20 cellular contexts compared by ENCODE assay signal in genomic region chr1:39940253-39940652, GRCh38. TPM values are rescaled to one million over a fixed set of nuclear protein-coding genes. Genes with fewer than 3 reads are reported as not detected.
DNase-seq lines count a peak whose midpoint lies in the region; ATAC-seq, FAIRE-seq and TF ChIP-seq lines count a peak whose summit lies in the region.
"Had no signal": no experiment of that assay in that cellular context is flagged by ENCODE, and none has a peak within 500 bp of the region (broad histone marks: within the 10 kb centered on the region; RNA-seq: fewer than 3 reads in every experiment).

No MANE protein-coding gene starts in this region.

- H3K36me3 ChIP-seq in adrenal gland (replicated peaks in 1 of 2): no peaks in the 10 kb centered on the region
- H3K36me3 ChIP-seq: ascending aorta, pancreas, thyroid gland had no signal

- intact Hi-C loops in adrenal gland (cut with DNase I): no loop called here

- H3K4me1 ChIP-seq in adrenal gland (replicated peaks in 1 of 2): no peaks in the 10 kb centered on the region
- H3K4me1 ChIP-seq: ascending aorta, pancreas, thyroid gland had no signal

- no peak overlapping the region for H3K4me3 ChIP-seq in adrenal gland
- H3K4me3 ChIP-seq: ascending aorta, pancreas, thyroid gland had no signal

- no peak for TF ChIP-seq CTCF in adrenal gland (IDR thresholded peaks at IDR 0.05)

- no peak for ATAC-seq in GM19023 (IDR thresholded peaks at IDR 0.05; ENCODE audit: unreplicated experiment)
- ATAC-seq: activated T-cell treated with anti-CD3 and anti-CD28 coated beads, Interleukin-2, amount 50 U/mL, for 4 hours; effector memory CD8-positive, alpha-beta T cell; WTC11 had no signal

- no peaks in the 10 kb centered on the region for H3K9me3 ChIP-seq in adrenal gland (replicated peaks in 1 of 3)
- H3K9me3 ChIP-seq: ascending aorta, pancreas, thyroid gland had no signal

- WGBS in adrenal gland, 4 donors: 58 to 71% (median 62%) methylated on average over 3 to 5 of the region's 5 CpGs

- DNase-seq in NOMO-1 (lab: John Stamatoyannopoulos, UW; ENCODE audit: unreplicated experiment in 2 of 2) (peak; percentile 86 to 89), adrenal gland (peak in 5 of 7 donors; percentile 21 to 66 (median 35)), medulla oblongata (ENCODE audit: extremely low spot score) (peak; percentile 67), NCI-H2171 (lab: John Stamatoyannopoulos, UW) (no peak), GM12892 (ENCODE audit: insufficient read length) (no peak)
- DNase-seq in stimulated activated CD4-positive, alpha-beta T cell treated with anti-CD3 and anti-CD28 coated beads, Interleukin-1b, Interleukin-23, amount 100 ng/mL, for 48 hours: no peak
- DNase-seq: activated CD4-positive, alpha-beta memory T cell treated with anti-CD3 and anti-CD28 coated beads for 36 hours; activated naive CD4-positive, alpha-beta T cell treated with anti-CD3 and anti-CD28 coated beads, Interleukin-2, amount 50 U/mL, for 16 hours; activated T-cell treated with anti-CD3 and anti-CD28 coated beads, Interleukin-2, amount 50 U/mL, for 4 hours; cerebellar nuclear complex; effector memory CD8-positive, alpha-beta T cell; H7; NCI-H446 treated with DMSO at 0.1 percent for 48 hours; pancreas; stimulated activated naive CD4-positive, alpha-beta T cell had no signal

- no peak overlapping the region for H3K27ac ChIP-seq in adrenal gland
- H3K27ac ChIP-seq: ascending aorta, pancreas, thyroid gland had no signal

- FAIRE-seq in GM12892 (lab: Jason Lieb, UNC): no peak
- FAIRE-seq: D721Med, pancreas had no signal

- no peak for TF ChIP-seq POLR2A in adrenal gland (IDR thresholded peaks at IDR 0.05)
- no peak for TF ChIP-seq POLR2A in GM12892 (IDR thresholded peaks at IDR 0.05; ENCODE audit: low read depth, low read length)

- no peaks in the 10 kb centered on the region for H3K27me3 ChIP-seq in adrenal gland
- H3K27me3 ChIP-seq: ascending aorta, pancreas, thyroid gland had no signal

RNA-seq across cellular contexts. Expression of gene MFSD2A, which starts 14.7 kb away (rescaled TPM):
- total RNA-seq in adrenal gland: 1 to 10 TPM in 5 of 8 donors, under 1 TPM in 3; 0.17 to 3.2 (median 1.3) TPM
- polyA plus RNA-seq in adrenal gland: 1 to 10 TPM; 1.1 to 2.4 (median 1.7) TPM
- 10.5 TPM for polyA plus RNA-seq in GM12892 (2012; ENCODE audit: missing spikeins)

RNA-seq across cellular contexts. Expression of gene MYCL, which starts 38.5 kb away (rescaled TPM):
- total RNA-seq in adrenal gland: under 1 TPM in 7 of 8 donors, not detected in 1; 0.24 to 0.69 (median 0.36) TPM
- under 1 TPM; 0.07 to 0.40 (median 0.24) TPM for polyA plus RNA-seq in adrenal gland
- polyA plus RNA-seq in GM12892 (2012; ENCODE audit: missing spikeins): 2.0 TPM

RNA-seq across cellular contexts. Expression of gene TRIT1, which starts 56.9 kb away (rescaled TPM):
- total RNA-seq in adrenal gland: 10 to 100 TPM in 6 of 8 donors, 1 to 10 TPM in 2; 7.1 to 15.8 (median 12.0) TPM
- polyA plus RNA-seq in adrenal gland: 10 to 100 TPM; 17.8 to 24.4 (median 21.4) TPM
- polyA plus RNA-seq in GM12892 (2012; ENCODE audit: missing spikeins): 26.9 TPM

Comparison
In these comparisons a context has a peak if more than half of its experiments do, and no peak if none do; other contexts are left out.
1. DNase-seq: peak in NOMO-1 (2 of 2), adrenal gland (5 of 7) and medulla oblongata (single experiment); none in stimulated activated CD4-positive, alpha-beta T cell treated with anti-CD3 and anti-CD28 coated beads, Interleukin-1b, Interleukin-23, amount 100 ng/mL, for 48 hours (single experiment), NCI-H2171 (single experiment) and GM12892 (single experiment).